In the genomic region with DNA sequence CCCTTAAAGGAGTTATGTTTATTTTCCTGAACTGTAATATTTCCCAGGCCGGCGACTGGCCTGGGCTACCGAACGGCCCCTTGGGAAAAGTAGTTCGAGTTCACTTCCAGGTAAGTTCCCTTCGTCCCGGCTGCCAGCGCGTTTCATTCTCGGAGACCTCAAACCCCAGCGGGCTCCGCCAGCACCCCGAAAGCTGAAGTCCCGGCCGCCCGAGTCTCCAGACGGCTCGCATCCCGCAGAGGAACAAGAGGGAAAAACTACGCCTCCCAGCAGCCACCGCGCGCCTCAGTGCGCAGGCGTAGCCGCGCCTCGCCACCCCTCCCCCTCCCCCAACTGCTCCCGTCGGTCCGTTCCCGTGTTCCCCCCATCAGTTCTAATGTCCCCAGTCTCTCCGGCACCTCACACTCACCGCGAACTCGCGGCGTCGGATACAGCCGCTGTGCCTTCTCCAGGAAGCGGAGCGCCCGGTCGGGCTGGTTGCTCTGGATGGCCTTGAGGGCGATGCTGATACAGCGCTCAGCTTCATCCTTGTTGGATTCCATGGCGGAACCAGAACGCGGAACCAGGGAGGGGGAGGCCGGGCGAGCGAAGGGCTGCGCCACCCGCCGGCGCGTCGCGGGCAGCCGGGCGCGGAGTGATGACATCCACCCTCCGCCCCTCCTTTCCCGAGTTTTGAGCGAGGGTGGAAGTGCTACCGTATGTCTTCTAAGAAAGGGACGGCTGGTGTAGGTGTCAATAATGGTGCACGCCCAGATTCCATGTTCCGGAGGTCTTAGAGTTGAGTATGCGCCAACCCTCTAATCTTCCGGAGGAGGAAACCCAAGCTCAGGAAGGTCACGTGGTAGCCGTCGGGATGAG, we compare ENCODE assay signal across 8 cellular contexts. TPM values are rescaled to one million over a fixed set of nuclear protein-coding genes. Genes with fewer than 3 reads are reported as not detected.
DNase-seq lines count a peak whose midpoint lies in the region; ATAC-seq and TF ChIP-seq lines count a peak whose summit lies in the region.

A gene (minus strand): TSS at position 564 of the 858 bp plus-strand sequence. CDS start 22 bp downstream, at position 542.

- peaks cover 5% of the 10 kb centered on the region for H3K36me3 Mint-ChIP-seq in progenitor cell of endocrine pancreas (ENCODE audit: insufficient read depth)

- no peaks in the 10 kb centered on the region for H3K27me3 Mint-ChIP-seq in progenitor cell of endocrine pancreas

- H3K27me3 ChIP-seq in upper lobe of right lung: no peaks in the 10 kb centered on the region

- H3K4me1 ChIP-seq in upper lobe of right lung: peaks cover 14% of the 10 kb centered on the region

- no peak for TF ChIP-seq CTCF in progenitor cell of endocrine pancreas (IDR thresholded peaks at IDR 0.05; ENCODE audit: unreplicated experiment)
- TF ChIP-seq CTCF in upper lobe of right lung (IDR thresholded peaks at IDR 0.05): no peak

- DNase-seq in NCI-H187 treated with DMSO at 0.1 percent for 48 hours (lab: John Stamatoyannopoulos, UW) (peak; percentile 69), T-helper 2 cell (peak; percentile 75 to 96 (median 86)), left ventricle myocardium superior (peak; percentile 93), progenitor cell of endocrine pancreas (ENCODE audit: low spot score, unreplicated experiment) (peak; percentile 78), upper lobe of right lung (peak; percentile 96)

- no peaks in the 10 kb centered on the region for H3K9me3 ChIP-seq in upper lobe of right lung

- H3K9me3 Mint-ChIP-seq in progenitor cell of endocrine pancreas (ENCODE audit: low read depth): peaks cover 4% of the 10 kb centered on the region

- peaks cover 16% of the 10 kb centered on the region for H3K4me1 Mint-ChIP-seq in progenitor cell of endocrine pancreas (ENCODE audit: low read depth)

- H3K36me3 ChIP-seq in upper lobe of right lung: peaks cover 10% of the 10 kb centered on the region

- H3K27ac ChIP-seq in angular gyrus (ENCODE audit: low read depth, low read length): peak within 1 kb of the TSS; percentile 98
- peak within 1 kb of the TSS; percentile 91 for H3K27ac ChIP-seq in upper lobe of right lung

- peak; percentile 80 for ATAC-seq in GM18502 (IDR thresholded peaks at IDR 0.05; ENCODE audit: poor library complexity, unreplicated experiment)
- ATAC-seq in HG02943 (IDR thresholded peaks at IDR 0.05; ENCODE audit: low read depth, unreplicated experiment): peak; percentile 63
- peak; percentile 91 for ATAC-seq in left ventricle myocardium superior
- peak; percentile 96 for ATAC-seq in upper lobe of right lung

- intact Hi-C loops in left ventricle myocardium superior (cut with micrococcal nuclease) (no loop called here), upper lobe of right lung (cut with DNase I) (no loop called here)

- H3K27ac Mint-ChIP-seq in progenitor cell of endocrine pancreas: peak within 1 kb of the TSS; percentile 100

- peak within 1 kb of the TSS; percentile 99 for H3K4me3 Mint-ChIP-seq in progenitor cell of endocrine pancreas (ENCODE audit: low read depth)

- H3K4me3 ChIP-seq in upper lobe of right lung: peak within 1 kb of the TSS; percentile 75

RNA-seq across cellular contexts. Expression of the gene that starts here (rescaled TPM):
- 25.9 TPM for total RNA-seq in left ventricle myocardium superior
- total RNA-seq in progenitor cell of endocrine pancreas: 33.2 and 34.7 TPM in 2 replicates
- total RNA-seq in upper lobe of right lung: 39.9 TPM

Comparison
In these comparisons a context has a peak if more than half of its experiments do, and no peak if none do; other contexts are left out.
1. Peak in every context shown above with its lines: DNase-seq, ATAC-seq, H3K4me3 ChIP-seq and H3K27ac ChIP-seq.